In the genomic region with DNA sequence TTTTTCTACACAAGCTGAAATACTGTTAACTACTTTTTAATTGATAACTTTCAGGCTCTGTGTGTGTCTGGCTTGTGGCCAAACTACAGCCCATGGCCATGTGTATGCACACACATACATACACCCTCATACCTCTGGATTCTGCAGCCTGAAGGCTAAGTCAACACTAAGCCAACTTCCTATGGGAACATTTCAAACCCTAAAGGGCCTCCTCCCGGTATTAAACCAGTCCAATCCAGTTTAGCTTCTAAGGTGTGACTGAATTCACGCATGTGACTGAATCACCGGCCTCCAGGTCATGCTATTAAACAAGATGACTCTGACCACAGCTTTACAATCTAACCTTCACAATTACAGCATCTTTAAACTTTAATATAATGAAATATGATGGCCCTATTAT, we compare ENCODE assay signal across 14 cellular contexts. TPM values are rescaled to one million over a fixed set of nuclear protein-coding genes. Genes with fewer than 3 reads are reported as not detected.
DNase-seq lines count a peak whose midpoint lies in the region; ATAC-seq, FAIRE-seq and TF ChIP-seq lines count a peak whose summit lies in the region.
"Had no signal": no experiment of that assay in that cellular context is flagged by ENCODE, and none has a peak within 500 bp of the region (broad histone marks: within the 10 kb centered on the region; RNA-seq: fewer than 3 reads in every experiment).

No MANE protein-coding gene starts in this region.

- H3K27me3 ChIP-seq in bronchial epithelial cell (ENCODE audit: control insufficient read depth, insufficient read depth, low read length): no peaks in the 10 kb centered on the region
- H3K27me3 ChIP-seq: thyroid gland had no signal

- peaks cover 0 to 2% of the 10 kb centered on the region in 2 donors for H3K4me1 ChIP-seq in kidney (ENCODE audit: control insufficient read depth in 1 of 2, insufficient read depth in 1 of 2, low read depth in 1 of 2, low read length in 2 of 2)
- H3K4me1 ChIP-seq: thyroid gland had no signal

- H3K4me3 ChIP-seq in bronchial epithelial cell (ENCODE audit: low read depth, low read length) (no peak overlapping the region), kidney (ENCODE audit: low read length in 2 of 2) (no peak overlapping the region)
- H3K4me3 ChIP-seq: coronary artery, thyroid gland had no signal

- no peak for ATAC-seq in T-cell (replicated peaks in 1 of 4)
- ATAC-seq: activated T-cell treated with anti-CD3 and anti-CD28 coated beads, Interleukin-2, amount 50 U/mL, for 72 hours had no signal

- no peaks in the 10 kb centered on the region for H3K9me3 ChIP-seq in kidney (ENCODE audit: control insufficient read depth in 1 of 2, low read length in 2 of 2)
- H3K9me3 ChIP-seq: thyroid gland had no signal

- TF ChIP-seq CTCF in bronchial epithelial cell (IDR thresholded peaks at IDR 0.05; ENCODE audit: insufficient read depth, low read length, severe bottlenecking) (no peak), mesothelial cell of epicardium (IDR thresholded peaks at IDR 0.05; ENCODE audit: unreplicated experiment) (no peak), kidney (IDR thresholded peaks at IDR 0.05; ENCODE audit: borderline replicate concordance, extremely low read depth, insufficient read depth) (no peak)

- in situ Hi-C loops in Caki2 (cut with HindIII; ENCODE audit: low pct_unique_long_range_greater_than_20kb, low sequenced_read_pairs): no loop called here

- POLR2A ChIA-PET in T-cell (lab: Charles Lee): no interaction called here

- H3K27me3 Mint-ChIP-seq in mesothelial cell of epicardium (ENCODE audit: low read depth) (no peaks in the 10 kb centered on the region), T-cell (no peaks in the 10 kb centered on the region)

- CTCF ChIA-PET in T-cell (lab: Charles Lee): no interaction called here

- H3K4me1 Mint-ChIP-seq in mesothelial cell of epicardium: peaks cover 47% of the 10 kb centered on the region
- H3K4me1 Mint-ChIP-seq in T-cell: peaks cover 0 to 7% (median 0%) of the 10 kb centered on the region in 3 donors

- H3K27ac Mint-ChIP-seq in mesothelial cell of epicardium (peak overlapping the region; percentile 2), T-cell (no peak overlapping the region)
- H3K27ac Mint-ChIP-seq: activated T-cell treated with anti-CD3 and anti-CD28 coated beads, Interleukin-2, amount 50 U/mL, for 72 hours had no signal

- no peaks in the 10 kb centered on the region for H3K9me3 Mint-ChIP-seq in mesothelial cell of epicardium
- H3K9me3 Mint-ChIP-seq in T-cell: no peaks in the 10 kb centered on the region
- H3K9me3 Mint-ChIP-seq: activated T-cell treated with anti-CD3 and anti-CD28 coated beads, Interleukin-2, amount 50 U/mL, for 72 hours had no signal

- H3K36me3 Mint-ChIP-seq in mesothelial cell of epicardium: peaks cover 1% of the 10 kb centered on the region
- H3K36me3 Mint-ChIP-seq in T-cell: no peaks in the 10 kb centered on the region

- DNase-seq in Caki2 (ENCODE audit: low read depth) (peak; percentile 78), HPDE6-E6E7 (ENCODE audit: extremely low spot score) (peak; percentile 56), bronchial epithelial cell (ENCODE audit: low read depth) (peak; percentile 100), mesothelial cell of epicardium (ENCODE audit: low spot score in 2 of 2, unreplicated experiment in 2 of 2) (no peak), kidney (no peak), T-cell (no peak), NCI-H187 (lab: John Stamatoyannopoulos, UW) (no peak)
- no peak for DNase-seq in activated CD4-positive, CD25-positive, alpha-beta regulatory T cell (lab: John Stamatoyannopoulos, UW)
- DNase-seq: activated CD4-positive, alpha-beta T cell treated with anti-CD3 and anti-CD28 coated beads, Interleukin-2, amount 50 U/mL, for 1 hour; activated T-cell treated with anti-CD3 and anti-CD28 coated beads, Interleukin-2, amount 50 U/mL, for 72 hours; AML-193; DND-41; thyroid gland had no signal

- no peak overlapping the region for H3K27ac ChIP-seq in kidney (ENCODE audit: low read depth in 2 of 2, low read length in 2 of 2)
- H3K27ac ChIP-seq: coronary artery, thyroid gland had no signal

- FAIRE-seq in bronchial epithelial cell (lab: Jason Lieb, UNC) (no peak), kidney (lab: Jason Lieb, UNC) (no peak)

- no peak overlapping the region for H3K9ac ChIP-seq in kidney (ENCODE audit: low read length in 2 of 2)

- intact Hi-C loops in kidney (cut with DNase I): no loop called here

- H3K4me3 Mint-ChIP-seq in mesothelial cell of epicardium (no peak overlapping the region), T-cell (no peak overlapping the region)
- H3K4me3 Mint-ChIP-seq: activated T-cell treated with anti-CD3 and anti-CD28 coated beads, Interleukin-2, amount 50 U/mL, for 72 hours had no signal

- H3K36me3 ChIP-seq in bronchial epithelial cell (ENCODE audit: control insufficient read depth, insufficient read depth, low read length): no peaks in the 10 kb centered on the region
- no peaks in the 10 kb centered on the region for H3K36me3 ChIP-seq in kidney (ENCODE audit: control insufficient read depth in 1 of 2, insufficient read depth in 2 of 2, low read length in 2 of 2)
- H3K36me3 ChIP-seq: thyroid gland had no signal

RNA-seq across cellular contexts. Expression of a gene that starts 20.7 kb away (rescaled TPM):
- 62.2 and 71.2 TPM in 2 replicates for total RNA-seq in Caki2 (2014; rRNA removed; shearing (Covaris generic); ENCODE audit: low replicate concordance)
- total RNA-seq in bronchial epithelial cell (450 and 628 TPM in 2 replicates), mesothelial cell of epicardium (302 to 317 TPM (median 306 TPM) in 3 replicates), kidney (259 TPM), T-cell (10 to 100 TPM in 1 of 5 donors, 1 to 10 TPM in 4; 3.1 to 12.1 (median 7.4) TPM)
- polyA plus RNA-seq in kidney (ENCODE audit: insufficient read depth, low read depth, low replicate concordance): 68.2 TPM

Comparison
In these comparisons a context has a peak if more than half of its experiments do, and no peak if none do; other contexts are left out.
1. DNase-seq: peak in Caki2 (single experiment), HPDE6-E6E7 (single experiment) and bronchial epithelial cell (single experiment); none in mesothelial cell of epicardium (0 of 2), kidney (single experiment), T-cell (0 of 34), activated CD4-positive, CD25-positive, alpha-beta regulatory T cell (0 of 4) and NCI-H187 (0 of 2).